8 cellular contexts compared by ENCODE assay signal in the genomic region with DNA sequence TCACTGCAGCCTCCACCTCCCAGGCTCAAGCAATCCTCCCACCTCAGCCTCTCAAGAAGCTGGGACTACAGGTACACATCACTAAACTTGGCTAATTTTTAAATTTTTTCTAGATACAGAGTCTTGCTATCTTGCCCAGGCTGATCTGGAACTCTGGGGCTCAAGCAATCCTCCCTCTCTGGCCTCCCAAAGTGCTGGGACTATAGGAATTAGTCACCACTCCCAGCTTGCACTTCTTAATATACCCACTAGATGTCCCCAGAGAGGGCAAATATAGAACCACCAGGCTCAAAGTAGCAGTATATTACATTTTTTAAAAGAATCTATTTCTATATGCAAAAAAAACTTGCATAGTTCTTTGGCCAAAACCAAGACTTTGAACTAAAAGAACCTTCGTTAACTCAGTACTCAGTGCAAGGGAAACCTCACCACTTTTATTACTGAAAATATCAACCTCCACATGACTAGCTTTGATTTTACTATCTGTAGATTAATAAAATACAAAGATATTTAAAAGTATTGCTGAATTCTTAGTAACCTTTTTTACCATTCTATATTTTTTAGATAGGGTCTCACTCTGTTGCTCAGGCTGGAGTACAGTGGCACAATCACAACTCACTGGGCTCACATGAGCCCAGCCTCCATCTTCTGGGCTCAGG. TPM values are rescaled to one million over a fixed set of nuclear protein-coding genes. Genes with fewer than 3 reads are reported as not detected.
DNase-seq lines count a peak whose midpoint lies in the region; FAIRE-seq and TF ChIP-seq lines count a peak whose summit lies in the region.

No MANE protein-coding gene starts in this region.

- H3K27me3 ChIP-seq in breast epithelium (no peaks in the 10 kb centered on the region), kidney epithelial cell (ENCODE audit: control insufficient read depth, insufficient read depth, low read length) (no peaks in the 10 kb centered on the region)

- H3K9me3 ChIP-seq in breast epithelium: no peaks in the 10 kb centered on the region

- peak; percentile 64 for TF ChIP-seq RAD21 in Ishikawa (IDR thresholded peaks at IDR 0.05; ENCODE audit: low read depth)

- TF ChIP-seq POLR2A in breast epithelium (IDR thresholded peaks at IDR 0.05) (no peak), GM12892 (IDR thresholded peaks at IDR 0.05; ENCODE audit: low read depth, low read length) (no peak)

- FAIRE-seq in GM12892 (lab: Jason Lieb, UNC): no peak

- no peak for TF ChIP-seq EP300 in Ishikawa (IDR thresholded peaks at IDR 0.05; ENCODE audit: borderline replicate concordance)

- intact Hi-C loops in breast epithelium (cut with DNase I; ENCODE audit: low total_unique reads): no loop called here

- DNase-seq in NCI-H2107 treated with DMSO at 0.1 percent for 48 hours (lab: John Stamatoyannopoulos, UW; ENCODE audit: unreplicated experiment): peak; percentile 18
- DNase-seq in NCI-H2107 (lab: John Stamatoyannopoulos, UW): no peak
- DNase-seq in T-helper 1 cell: peak in 3 of 5 donors; percentile 17 to 45 (median 36)
- no peak for DNase-seq in breast epithelium (ENCODE audit: low spot score in 2 of 2)
- no peak for DNase-seq in kidney epithelial cell (ENCODE audit: low read depth)
- DNase-seq in stimulated activated CD4-positive, alpha-beta T cell treated with anti-CD3 and anti-CD28 coated beads, Interleukin-4, amount 100 ng/mL, for 4 hours: peak; percentile 4 to 15
- DNase-seq in GM12892 (ENCODE audit: insufficient read length): no peak

- no peak overlapping the region for H3K27ac ChIP-seq in breast epithelium

- peak; percentile 57 to 77 (median 67) for TF ChIP-seq CTCF in breast epithelium (IDR thresholded peaks at IDR 0.05)
- peak; percentile 76 for TF ChIP-seq CTCF in kidney epithelial cell (IDR thresholded peaks at IDR 0.05; ENCODE audit: insufficient read depth, low read length, poor library complexity, severe bottlenecking)

- H3K36me3 ChIP-seq in breast epithelium: no peaks in the 10 kb centered on the region
- H3K36me3 ChIP-seq in kidney epithelial cell (ENCODE audit: control insufficient read depth, insufficient read depth, low read length): no peaks in the 10 kb centered on the region

- H3K4me3 ChIP-seq in breast epithelium (no peak overlapping the region), kidney epithelial cell (ENCODE audit: low read depth, low read length) (no peak overlapping the region)

- no peaks in the 10 kb centered on the region for H3K4me1 ChIP-seq in breast epithelium

TF ChIP-seq in Ishikawa, 13 proteins besides CTCF, POLR2A, EP300 and RAD21:
- no peak for TF ChIP-seq YY1 (IDR thresholded peaks at IDR 0.05; ENCODE audit: low read depth)
- TF ChIP-seq, protein P1, sequence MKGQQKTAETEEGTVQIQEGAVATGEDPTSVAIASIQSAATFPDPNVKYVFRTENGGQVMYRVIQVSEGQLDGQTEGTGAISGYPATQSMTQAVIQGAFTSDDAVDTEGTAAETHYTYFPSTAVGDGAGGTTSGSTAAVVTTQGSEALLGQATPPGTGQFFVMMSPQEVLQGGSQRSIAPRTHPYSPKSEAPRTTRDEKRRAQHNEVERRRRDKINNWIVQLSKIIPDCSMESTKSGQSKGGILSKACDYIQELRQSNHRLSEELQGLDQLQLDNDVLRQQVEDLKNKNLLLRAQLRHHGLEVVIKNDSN (IDR thresholded peaks at IDR 0.05): no peak
- no peak for TF ChIP-seq NFIC (IDR thresholded peaks at IDR 0.05)
- no peak for TF ChIP-seq TAF1 (IDR thresholded peaks at IDR 0.05; ENCODE audit: low read depth)
- TF ChIP-seq, protein P2, sequence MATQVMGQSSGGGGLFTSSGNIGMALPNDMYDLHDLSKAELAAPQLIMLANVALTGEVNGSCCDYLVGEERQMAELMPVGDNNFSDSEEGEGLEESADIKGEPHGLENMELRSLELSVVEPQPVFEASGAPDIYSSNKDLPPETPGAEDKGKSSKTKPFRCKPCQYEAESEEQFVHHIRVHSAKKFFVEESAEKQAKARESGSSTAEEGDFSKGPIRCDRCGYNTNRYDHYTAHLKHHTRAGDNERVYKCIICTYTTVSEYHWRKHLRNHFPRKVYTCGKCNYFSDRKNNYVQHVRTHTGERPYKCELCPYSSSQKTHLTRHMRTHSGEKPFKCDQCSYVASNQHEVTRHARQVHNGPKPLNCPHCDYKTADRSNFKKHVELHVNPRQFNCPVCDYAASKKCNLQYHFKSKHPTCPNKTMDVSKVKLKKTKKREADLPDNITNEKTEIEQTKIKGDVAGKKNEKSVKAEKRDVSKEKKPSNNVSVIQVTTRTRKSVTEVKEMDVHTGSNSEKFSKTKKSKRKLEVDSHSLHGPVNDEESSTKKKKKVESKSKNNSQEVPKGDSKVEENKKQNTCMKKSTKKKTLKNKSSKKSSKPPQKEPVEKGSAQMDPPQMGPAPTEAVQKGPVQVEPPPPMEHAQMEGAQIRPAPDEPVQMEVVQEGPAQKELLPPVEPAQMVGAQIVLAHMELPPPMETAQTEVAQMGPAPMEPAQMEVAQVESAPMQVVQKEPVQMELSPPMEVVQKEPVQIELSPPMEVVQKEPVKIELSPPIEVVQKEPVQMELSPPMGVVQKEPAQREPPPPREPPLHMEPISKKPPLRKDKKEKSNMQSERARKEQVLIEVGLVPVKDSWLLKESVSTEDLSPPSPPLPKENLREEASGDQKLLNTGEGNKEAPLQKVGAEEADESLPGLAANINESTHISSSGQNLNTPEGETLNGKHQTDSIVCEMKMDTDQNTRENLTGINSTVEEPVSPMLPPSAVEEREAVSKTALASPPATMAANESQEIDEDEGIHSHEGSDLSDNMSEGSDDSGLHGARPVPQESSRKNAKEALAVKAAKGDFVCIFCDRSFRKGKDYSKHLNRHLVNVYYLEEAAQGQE (IDR thresholded peaks at IDR 0.05; ENCODE audit: low read depth): no peak
TF ChIP-seq in Ishikawa: peak in this region for 0.

RNA-seq across cellular contexts. Expression of a gene that starts 25.8 kb away (rescaled TPM):
- 1 to 10 TPM in 1 of 3 donors, under 1 TPM in 1, not detected in 1; 0.98 to 1.1 TPM for total RNA-seq in breast epithelium
- not detected in 2 replicates for total RNA-seq in kidney epithelial cell
- polyA plus RNA-seq in GM12892 (2012; ENCODE audit: missing spikeins): not detected

RNA-seq across cellular contexts. Expression of a gene that starts 55.7 kb away (rescaled TPM):
- total RNA-seq in breast epithelium: 10 to 100 TPM; 21.2 to 25.6 (median 21.3) TPM
- 49.5 and 50.4 TPM in 2 replicates for total RNA-seq in kidney epithelial cell
- polyA plus RNA-seq in GM12892 (2012; ENCODE audit: missing spikeins): 8.5 TPM

Comparison
In these comparisons a context has a peak if more than half of its experiments do, and no peak if none do; other contexts are left out.
1. DNase-seq: peak in NCI-H2107 treated with DMSO at 0.1 percent for 48 hours (single experiment), T-helper 1 cell (3 of 5) and stimulated activated CD4-positive, alpha-beta T cell treated with anti-CD3 and anti-CD28 coated beads, Interleukin-4, amount 100 ng/mL, for 4 hours (2 of 2); none in NCI-H2107 (single experiment), breast epithelium (0 of 2), kidney epithelial cell (single experiment) and GM12892 (single experiment).